ENCODE assay signal across 31 cellular contexts in genomic region chr18:26663001-26663400, GRCh38.
"Had no signal": no experiment of that assay in that cellular context is flagged by ENCODE, and none has a peak within 500 bp of the region (broad histone marks: within the 10 kb centered on the region; RNA-seq: fewer than 3 reads in every experiment).

No MANE protein-coding gene starts in this region.

- H3K9me3 ChIP-seq: ascending aorta had no signal

- H3K4me3 ChIP-seq: ascending aorta, cardiac muscle cell had no signal

- H3K27me3 ChIP-seq: ascending aorta had no signal

- DNase-seq: activated CD4-positive, alpha-beta memory T cell treated with anti-CD3 and anti-CD28 coated beads, Interleukin-2, amount 10 ng/mL, durations not matched to agents 7 days and 5 days; activated CD4-positive, alpha-beta T cell treated with anti-CD3 and anti-CD28 coated beads for 1 hour; activated CD4-positive, alpha-beta T cell treated with anti-CD3 and anti-CD28 coated beads for 36 hours; activated CD4-positive, alpha-beta T cell treated with anti-CD3 and anti-CD28 coated beads for 48 hours; activated CD4-positive, alpha-beta T cell treated with anti-CD3 and anti-CD28 coated beads, Interleukin-2, amount 10 ng/mL, durations not matched to agents 7 days and 5 days; activated CD4-positive, alpha-beta T cell treated with anti-CD3 and anti-CD28 coated beads, Interleukin-2, amount 50 U/mL, for 48 hours; activated CD4-positive, CD25-positive, alpha-beta regulatory T cell; activated CD8-positive, alpha-beta memory T cell treated with anti-CD3 and anti-CD28 coated beads for 24 hours; activated CD8-positive, alpha-beta memory T cell treated with anti-CD3 and anti-CD28 coated beads, Interleukin-2, amount 10 ng/mL, durations not matched to agents 7 days and 5 days; activated CD8-positive, alpha-beta memory T cell treated with anti-CD3 and anti-CD28 coated beads, Interleukin-2, amount 50 U/mL, for 48 hours; activated CD8-positive, alpha-beta T cell treated with anti-CD3 and anti-CD28 coated beads, Interleukin-2, amount 10 ng/mL, durations not matched to agents 7 days and 5 days; activated effector memory CD4-positive, alpha-beta T cell treated with Interleukin-2 at 50 U/mL for 16 hours; activated gamma-delta T cell; activated naive CD4-positive, alpha-beta T cell treated with anti-CD3 and anti-CD28 coated beads, Interleukin-2, amount 10 ng/mL, durations not matched to agents 7 days and 5 days; activated naive CD4-positive, alpha-beta T cell treated with Interleukin-2 at 50 U/mL for 16 hours; activated naive CD8-positive, alpha-beta T cell treated with anti-CD3 and anti-CD28 coated beads, Interleukin-2, amount 10 ng/mL, durations not matched to agents 7 days and 5 days; activated naive CD8-positive, alpha-beta T cell treated with anti-CD3 and anti-CD28 coated beads, Interleukin-2, amount 50 U/mL, for 24 hours; activated T-cell treated with anti-CD3 and anti-CD28 coated beads, Interleukin-2, amount 50 U/mL, for 24 hours; activated T-cell treated with anti-CD3 and anti-CD28 coated beads, Interleukin-2, amount 50 U/mL, for 48 hours; amygdala; anterior cingulate cortex; caudate nucleus; cerebellar nuclear complex; T-cell; T-helper 17 cell; T1000; WERI-Rb-1 had no signal

- ATAC-seq: activated CD4-positive, alpha-beta T cell treated with anti-CD3 and anti-CD28 coated beads for 36 hours; activated CD4-positive, CD25-positive, alpha-beta regulatory T cell treated with anti-CD3 and anti-CD28 coated beads, Interleukin-2, amount 50 U/mL, for 24 hours; activated CD8-positive, alpha-beta memory T cell treated with anti-CD3 and anti-CD28 coated beads, Interleukin-2, amount 10 ng/mL, durations not matched to agents 7 days and 5 days; activated CD8-positive, alpha-beta T cell treated with anti-CD3 and anti-CD28 coated beads, Interleukin-2, amount 10 ng/mL, durations not matched to agents 7 days and 5 days; activated naive CD8-positive, alpha-beta T cell treated with anti-CD3 and anti-CD28 coated beads, Interleukin-2, amount 50 U/mL, for 24 hours; T-cell; T-helper 17 cell; WTC11 had no signal

- H3K36me3 ChIP-seq: ascending aorta, cardiac muscle cell, WERI-Rb-1 had no signal

- H3K27ac ChIP-seq: ascending aorta, cardiac muscle cell, WERI-Rb-1 had no signal
